ENCODE assay signal across 15 cellular contexts in the genomic region with DNA sequence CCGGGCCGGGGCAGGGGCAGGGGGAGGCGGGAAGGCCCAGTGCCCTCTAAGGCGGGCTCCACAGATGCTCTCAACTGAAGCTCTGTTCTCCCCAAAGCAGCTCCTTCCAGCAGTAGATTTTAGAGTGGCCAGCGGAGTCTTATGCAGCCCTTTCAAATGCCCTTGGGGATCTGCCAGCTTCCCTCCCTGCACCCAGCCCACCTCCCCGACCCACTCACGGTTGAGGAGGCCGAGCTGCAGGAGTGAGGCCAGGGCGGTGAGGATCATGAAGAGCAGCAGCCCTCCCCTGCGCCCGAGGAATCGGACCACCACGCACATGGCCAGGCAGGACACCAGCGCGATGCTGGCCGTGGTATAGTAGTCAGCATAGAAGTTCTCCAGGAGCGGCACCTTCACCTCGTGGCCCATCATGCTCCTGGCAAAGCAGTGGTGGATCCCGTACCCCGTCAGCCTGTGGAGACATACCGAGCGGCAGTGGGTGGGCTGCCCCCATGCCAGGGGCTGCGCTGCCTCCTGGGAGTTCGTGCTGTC. TPM values are rescaled to one million over a fixed set of nuclear protein-coding genes. Genes with fewer than 3 reads are reported as not detected.
DNase-seq lines count a peak whose midpoint lies in the region; ATAC-seq and TF ChIP-seq lines count a peak whose summit lies in the region.
"Had no signal": no experiment of that assay in that cellular context is flagged by ENCODE, and none has a peak within 500 bp of the region (broad histone marks: within the 10 kb centered on the region; RNA-seq: fewer than 3 reads in every experiment).

No MANE protein-coding gene starts in this region.

- H3K27me3 ChIP-seq in dorsolateral prefrontal cortex (no peaks in the 10 kb centered on the region), osteoblast (ENCODE audit: insufficient read depth, low read length) (no peaks in the 10 kb centered on the region), transverse colon (no peaks in the 10 kb centered on the region)
- H3K27me3 ChIP-seq: MG63 had no signal

- intact Hi-C loops in dorsolateral prefrontal cortex (cut with DNase I), result loop anchor here in 1 of 2 donors (5.0 kb wide), 1 partner anchor 221 kb away; no protein-coding TSS in a partner anchor
- intact Hi-C loops in transverse colon (cut with DNase I; ENCODE audit: low total_unique reads), result no loop called here

- no peaks in the 10 kb centered on the region for H3K9me3 ChIP-seq in osteoblast (ENCODE audit: low read depth, low read length)
- no peaks in the 10 kb centered on the region for H3K9me3 ChIP-seq in transverse colon
- H3K9me3 ChIP-seq: MG63 had no signal

- 95 to 97% methylated on average over 6 to 21 of the region's 24 CpGs for WGBS in transverse colon (ENCODE audit: low coverage in 1 of 2), 2 donors

- TF ChIP-seq POLR2A in transverse colon (IDR thresholded peaks at IDR 0.05), result no peak

- H2AFZ ChIP-seq in osteoblast (ENCODE audit: low read length), result no peak overlapping the region

- no peak for ATAC-seq in HG03342 (IDR thresholded peaks at IDR 0.05; ENCODE audit: unreplicated experiment)

- H3K4me2 ChIP-seq in osteoblast (ENCODE audit: insufficient read depth, low read length), result no peak overlapping the region

- no peaks in the 10 kb centered on the region for H3K79me2 ChIP-seq in osteoblast (ENCODE audit: insufficient read depth, low read length)

- no peaks in the 10 kb centered on the region for H4K20me1 ChIP-seq in osteoblast (ENCODE audit: insufficient read depth, low read length)

- H3K36me3 ChIP-seq in osteoblast (ENCODE audit: insufficient read depth, low read length) (peaks cover 12% of the 10 kb centered on the region), transverse colon (no peaks in the 10 kb centered on the region)
- H3K36me3 ChIP-seq: MG63 had no signal

- H3K4me1 ChIP-seq in osteoblast (ENCODE audit: insufficient read depth, low read length) (peaks cover 12% of the 10 kb centered on the region), transverse colon (peaks cover 4 to 7% (median 6%) of the 10 kb centered on the region in 4 donors)

- no peak for TF ChIP-seq EP300 in transverse colon (IDR thresholded peaks at IDR 0.05; ENCODE audit: low read depth)

- peak overlapping the region in 28 of 59 donors; percentile 2 to 81 (median 44) for H3K27ac ChIP-seq in dorsolateral prefrontal cortex
- no peak overlapping the region for H3K27ac ChIP-seq in osteoblast (ENCODE audit: low read depth, low read length)
- H3K27ac ChIP-seq in transverse colon, result no peak overlapping the region
- H3K27ac ChIP-seq: 22Rv1 had no signal

- no peak overlapping the region for H3K4me3 ChIP-seq in dorsolateral prefrontal cortex
- H3K4me3 ChIP-seq in osteoblast (ENCODE audit: insufficient read depth, low read length), result no peak overlapping the region
- no peak overlapping the region for H3K4me3 ChIP-seq in transverse colon
- H3K4me3 ChIP-seq: MG63 had no signal

- TF ChIP-seq CTCF in dorsolateral prefrontal cortex (IDR thresholded peaks at IDR 0.05 in 54 of 56, conservative IDR thresholded peaks at IDR 0.05 in 2 of 56; ENCODE audit: low read depth in 1 of 56, partially characterized antibody in 56 of 56), result no peak
- no peak for TF ChIP-seq CTCF in osteoblast (IDR thresholded peaks at IDR 0.05; ENCODE audit: extremely low read depth, low read depth, low read length)
- TF ChIP-seq CTCF in transverse colon (IDR thresholded peaks at IDR 0.05), result no peak

- in situ Hi-C loops in transverse colon (cut with MboI; ENCODE audit: low pct_ligation_motif_present in 1 of 4, low pct_unique_long_range_greater_than_20kb in 1 of 4, low sequenced_read_pairs in 3 of 4), result loop anchor here (5.0 to 25.0 kb wide), 5 partner anchors 168 to 701 kb away; partner anchors contain the start of gene SLC22A23 (in 4 of the 4)

- DNase-seq in activated effector memory CD4-positive, alpha-beta T cell treated with anti-CD3 and anti-CD28 coated beads, Interleukin-2, amount 50 U/mL, for 16 hours, result peak; percentile 47
- no peak for DNase-seq in activated effector memory CD4-positive, alpha-beta T cell treated with Interleukin-2 at 50 U/mL for 16 hours
- DNase-seq in dorsolateral prefrontal cortex, result peak in 6 of 10 donors; percentile 4 to 36 (median 28)
- peak; percentile 58 for DNase-seq in osteoblast (ENCODE audit: insufficient read length, low spot score, missing footprints)
- peak; percentile 2 for DNase-seq in transverse colon
- no peak for DNase-seq in stimulated activated naive CD4-positive, alpha-beta T cell treated with Interleukin-2 at 50 U/mL for 16 hours (lab: John Stamatoyannopoulos, UW)
- DNase-seq in amygdala (lab: John Stamatoyannopoulos, UW), result no peak
- DNase-seq: GOT3, NCI-H1105, NCI-H187, NCI-H2171, NCI-H510A had no signal

RNA-seq across cellular contexts. Expression of gene PSMG4, which starts 28.0 kb away (rescaled TPM):
- total RNA-seq in dorsolateral prefrontal cortex, result 10 to 100 TPM; 17.1 to 34.4 (median 25.3) TPM
- total RNA-seq in osteoblast, result 19.4 and 24.6 TPM in 2 replicates
- 10 to 100 TPM; 10.1 to 22.7 (median 16.7) TPM for total RNA-seq in transverse colon

RNA-seq across cellular contexts. Expression of gene TUBB2B, which starts 59.3 kb away (rescaled TPM):
- total RNA-seq in dorsolateral prefrontal cortex (100 to 1,000 TPM in 108 of 120 experiments, 10 to 100 TPM in 12; 53.6 to 634 (median 180) TPM), osteoblast (5.6 and 9.0 TPM in 2 replicates), transverse colon (10 to 100 TPM in 2 of 4 donors, 1 to 10 TPM in 2; 2.9 to 14.9 (median 9.4) TPM)

Comparison
In these comparisons a context has a peak if more than half of its experiments do, and no peak if none do; other contexts are left out.
1. DNase-seq: peak in activated effector memory CD4-positive, alpha-beta T cell treated with anti-CD3 and anti-CD28 coated beads, Interleukin-2, amount 50 U/mL, for 16 hours (single experiment), dorsolateral prefrontal cortex (6 of 10), osteoblast (single experiment) and transverse colon (single experiment); none in activated effector memory CD4-positive, alpha-beta T cell treated with Interleukin-2 at 50 U/mL for 16 hours (single experiment), stimulated activated naive CD4-positive, alpha-beta T cell treated with Interleukin-2 at 50 U/mL for 16 hours (single experiment) and amygdala (0 of 56).